ENCODE assay signal across 1 cellular context in genomic region chr16:67562918-67563707, GRCh38.
TF ChIP-seq lines count a peak whose summit lies in the region.

No MANE protein-coding gene starts in this region.

TF ChIP-seq in HepG2, 621 proteins besides CTCF, POLR2A, EP300 and RAD21 (continued from another document and continues in another):
- peak; percentile 34; the same call in 1 of the 2 replicates for TF ChIP-seq ZNF362 (CRISPR knock-in tag; IDR thresholded peaks at IDR 0.05; ENCODE audit: borderline replicate concordance)
- no peak for TF ChIP-seq HNF4G (IDR thresholded peaks at IDR 0.05; ENCODE audit: borderline replicate concordance, low read depth, low read length)
- TF ChIP-seq HNF4G (CRISPR knock-in tag; IDR thresholded peaks at IDR 0.05; ENCODE audit: borderline replicate concordance, low read depth): no peak
- no peak for TF ChIP-seq MTF1 (CRISPR knock-in tag; IDR thresholded peaks at IDR 0.05)
- TF ChIP-seq BHLHE40 (IDR thresholded peaks at IDR 0.05; ENCODE audit: low read length): no peak
- TF ChIP-seq ZNF891 (CRISPR knock-in tag; IDR thresholded peaks at IDR 0.05): peak; percentile 92
- peak; percentile 86 for TF ChIP-seq ZNF501 (CRISPR knock-in tag; IDR thresholded peaks at IDR 0.05)
- TF ChIP-seq PCBP2 (optimal IDR thresholded peaks at IDR 0.05; ENCODE audit: low read depth, low read length, poor library complexity, severe bottlenecking): no peak
- TF ChIP-seq PRDM4 (CRISPR knock-in tag; IDR thresholded peaks at IDR 0.05; ENCODE audit: borderline replicate concordance): no peak
- TF ChIP-seq FOXK1 (CRISPR knock-in tag; IDR thresholded peaks at IDR 0.05; ENCODE audit: borderline replicate concordance, low read depth): no peak
- no peak for TF ChIP-seq ZNF577 (CRISPR knock-in tag; IDR thresholded peaks at IDR 0.05; ENCODE audit: borderline replicate concordance, low read depth)
- TF ChIP-seq ZBED4 (CRISPR knock-in tag; IDR thresholded peaks at IDR 0.05; ENCODE audit: borderline replicate concordance): peak; percentile 26; the same call in 1 of the 2 replicates
- TF ChIP-seq PAX8 (CRISPR knock-in tag; IDR thresholded peaks at IDR 0.05; ENCODE audit: borderline replicate concordance): no peak
- TF ChIP-seq SNAI1 (CRISPR knock-in tag; IDR thresholded peaks at IDR 0.05; ENCODE audit: borderline replicate concordance): no peak
- TF ChIP-seq ZNF883 (CRISPR knock-in tag; IDR thresholded peaks at IDR 0.05; ENCODE audit: not compliant biosample characterization): no peak
- TF ChIP-seq ZNF225 (CRISPR knock-in tag; IDR thresholded peaks at IDR 0.05): peak; percentile 94
- TF ChIP-seq ZNF296 (CRISPR knock-in tag; conservative IDR thresholded peaks at IDR 0.05): 0 out of 2 replicates have a peak, but pooled peaks have one; percentile 35
- no peak for TF ChIP-seq RARA (CRISPR knock-in tag; IDR thresholded peaks at IDR 0.05)
- no peak for TF ChIP-seq HMGXB3 (CRISPR knock-in tag; IDR thresholded peaks at IDR 0.05; ENCODE audit: borderline replicate concordance)
- TF ChIP-seq ZNF441 (CRISPR knock-in tag; IDR thresholded peaks at IDR 0.05; ENCODE audit: borderline replicate concordance): 0 out of 2 replicates have a peak, but pooled peaks have one; percentile 23
- peak; percentile 32; the same call in 1 of the 2 replicates for TF ChIP-seq FOSL2 (CRISPR knock-in tag; IDR thresholded peaks at IDR 0.05)
- TF ChIP-seq SAFB2 (CRISPR knock-in tag; IDR thresholded peaks at IDR 0.05; ENCODE audit: borderline replicate concordance, low read depth): peak; percentile 77; the same call in 1 of the 2 replicates
- peak; percentile 79; the same call in 1 of the 2 replicates for TF ChIP-seq KLF6 (CRISPR knock-in tag; IDR thresholded peaks at IDR 0.05)
- no peak for TF ChIP-seq ZNF207 (IDR thresholded peaks at IDR 0.05; ENCODE audit: borderline replicate concordance)
- peak; percentile 67; the same call in 1 of the 2 replicates for TF ChIP-seq ZNF670 (CRISPR knock-in tag; IDR thresholded peaks at IDR 0.05; ENCODE audit: borderline replicate concordance)
- no peak for TF ChIP-seq MNT (IDR thresholded peaks at IDR 0.05)
- no peak; the same call in 1 of the 2 replicates for TF ChIP-seq ZNF205 (CRISPR knock-in tag; IDR thresholded peaks at IDR 0.05)
- no peak for TF ChIP-seq KMT2B (CRISPR knock-in tag; IDR thresholded peaks at IDR 0.05)
- no peak for TF ChIP-seq ZNF383 (CRISPR knock-in tag; IDR thresholded peaks at IDR 0.05; ENCODE audit: borderline replicate concordance)
- TF ChIP-seq CREB3 (CRISPR knock-in tag; IDR thresholded peaks at IDR 0.05): peak; percentile 23; the same call in 1 of the 2 replicates
- TF ChIP-seq JUND (CRISPR knock-in tag; IDR thresholded peaks at IDR 0.05): no peak
- no peak; the same call in 1 of the 2 replicates for TF ChIP-seq ZNF724P (CRISPR knock-in tag; IDR thresholded peaks at IDR 0.05; ENCODE audit: borderline replicate concordance)
- TF ChIP-seq KLF16 (CRISPR knock-in tag; IDR thresholded peaks at IDR 0.05): peak; percentile 66 to 72; a peak in 2 of 4 replicates
- no peak for TF ChIP-seq E2F2 (CRISPR knock-in tag; IDR thresholded peaks at IDR 0.05; ENCODE audit: borderline replicate concordance)
- peak; percentile 66 for TF ChIP-seq HNRNPK (IDR thresholded peaks at IDR 0.05; ENCODE audit: low read depth, low read length, poor library complexity, severe bottlenecking)
- TF ChIP-seq ZNF761 (CRISPR knock-in tag; conservative IDR thresholded peaks at IDR 0.05): 0 out of 2 replicates have a peak, but pooled peaks have one; percentile 24
- no peak; the same call in 1 of the 2 replicates for TF ChIP-seq ZSCAN29 (CRISPR knock-in tag; conservative IDR thresholded peaks at IDR 0.05)
- TF ChIP-seq ZSCAN12 (CRISPR knock-in tag; IDR thresholded peaks at IDR 0.05): 0 out of 2 replicates have a peak, but pooled peaks have one; percentile 49
- TF ChIP-seq ZFP62 (CRISPR knock-in tag; IDR thresholded peaks at IDR 0.05): no peak
- TF ChIP-seq POLR2AphosphoS5 (IDR thresholded peaks at IDR 0.05; ENCODE audit: low read depth, low read length): no peak
- peak; percentile 80 for TF ChIP-seq ZNF607 (CRISPR knock-in tag; IDR thresholded peaks at IDR 0.05; ENCODE audit: borderline replicate concordance)
- TF ChIP-seq HMG20B (CRISPR knock-in tag; conservative IDR thresholded peaks at IDR 0.05): no peak
- TF ChIP-seq CENPT (CRISPR knock-in tag; IDR thresholded peaks at IDR 0.05; ENCODE audit: low read depth): peak; percentile 89
- no peak for TF ChIP-seq MXI1 (IDR thresholded peaks at IDR 0.05; ENCODE audit: borderline replicate concordance, low read depth, low read length)
- no peak for TF ChIP-seq ZNF570 (CRISPR knock-in tag; IDR thresholded peaks at IDR 0.05; ENCODE audit: borderline replicate concordance)
- peak; percentile 93; the same call in 1 of the 2 replicates for TF ChIP-seq ZNF513 (CRISPR knock-in tag; conservative IDR thresholded peaks at IDR 0.05)
- TF ChIP-seq ZNF549 (CRISPR knock-in tag; IDR thresholded peaks at IDR 0.05): no peak
- TF ChIP-seq ZKSCAN1 (IDR thresholded peaks at IDR 0.05; ENCODE audit: low read length): no peak
